12 cellular contexts compared by ENCODE assay signal in the genomic region with DNA sequence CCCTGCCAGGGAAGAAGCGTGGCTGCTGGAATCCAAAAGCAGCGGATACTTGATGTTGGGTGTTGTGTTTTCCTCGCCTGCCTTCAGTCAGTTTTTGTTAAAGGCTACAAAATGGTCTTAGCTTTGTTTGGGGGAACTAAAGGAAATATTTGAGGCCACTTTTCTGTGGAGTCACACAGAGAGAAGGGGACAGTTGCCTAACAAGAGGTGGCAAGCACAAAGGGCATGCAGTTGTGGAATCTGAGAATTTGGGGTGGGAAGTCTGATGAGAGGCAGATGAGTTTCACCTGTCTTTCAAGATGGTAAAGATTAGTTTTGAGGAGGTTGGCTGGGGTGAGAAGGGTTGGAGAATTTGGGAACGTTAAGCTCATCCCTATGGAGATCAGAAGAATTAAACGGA. TPM values are rescaled to one million over a fixed set of nuclear protein-coding genes. Genes with fewer than 3 reads are reported as not detected.
DNase-seq lines count a peak whose midpoint lies in the region; ATAC-seq and TF ChIP-seq lines count a peak whose summit lies in the region.
"Had no signal": no experiment of that assay in that cellular context is flagged by ENCODE, and none has a peak within 500 bp of the region (broad histone marks: within the 10 kb centered on the region; RNA-seq: fewer than 3 reads in every experiment).

No MANE protein-coding gene starts in this region.

- peak overlapping the region; percentile 46 for H3K4me2 ChIP-seq in PC-3 (ENCODE audit: low read length)
- H3K4me2 ChIP-seq in MM.1S (ENCODE audit: low read depth, low read length): no peak overlapping the region

- H3K36me3 ChIP-seq in cardiac muscle cell: no peaks in the 10 kb centered on the region
- no peaks in the 10 kb centered on the region for H3K36me3 ChIP-seq in heart right ventricle
- no peaks in the 10 kb centered on the region for H3K36me3 ChIP-seq in PC-3 (ENCODE audit: low read depth, low read length)
- no peaks in the 10 kb centered on the region for H3K36me3 ChIP-seq in kidney epithelial cell (ENCODE audit: control insufficient read depth, insufficient read depth, low read length)
- H3K36me3 ChIP-seq in MM.1S (replicated peaks; ENCODE audit: insufficient read depth, low read length): no peaks in the 10 kb centered on the region; the same call in 1 of the 2 replicates
- H3K36me3 ChIP-seq: tibial artery had no signal

- H3K27ac ChIP-seq in cardiac muscle cell (peak overlapping the region; percentile 22), heart right ventricle (no peak overlapping the region), PC-3 (ENCODE audit: low read length) (no peak overlapping the region), MM.1S (ENCODE audit: low read length) (no peak overlapping the region)
- H3K27ac ChIP-seq: tibial artery had no signal

- peaks cover 10% of the 10 kb centered on the region for H3K4me1 ChIP-seq in cardiac muscle cell (ENCODE audit: low read depth)
- H3K4me1 ChIP-seq in heart right ventricle: peaks cover 0 to 36% (median 26%) of the 10 kb centered on the region in 9 donors
- H3K4me1 ChIP-seq in PC-3 (ENCODE audit: insufficient read depth, low read length): peaks cover 36% of the 10 kb centered on the region
- H3K4me1 ChIP-seq in MM.1S (ENCODE audit: low read length): peaks cover 20% of the 10 kb centered on the region

- H3K9me2 ChIP-seq in PC-3 (replicated peaks; ENCODE audit: low read length) (no peaks in the 10 kb centered on the region), MM.1S (replicated peaks; ENCODE audit: insufficient read depth, low read length) (no peaks in the 10 kb centered on the region)

- H3K79me2 ChIP-seq in PC-3 (ENCODE audit: low read length) (peaks cover 73% of the 10 kb centered on the region), MM.1S (ENCODE audit: low read length) (peaks cover 74% of the 10 kb centered on the region)

- H3K9me3 ChIP-seq in cardiac muscle cell (ENCODE audit: low read depth) (no peaks in the 10 kb centered on the region), heart right ventricle (no peaks in the 10 kb centered on the region), PC-3 (ENCODE audit: low read length) (no peaks in the 10 kb centered on the region), MM.1S (replicated peaks; ENCODE audit: insufficient read depth, low read length) (no peaks in the 10 kb centered on the region)
- H3K9me3 ChIP-seq: tibial artery had no signal

- intact Hi-C loops in heart right ventricle (cut with DNase I): loop anchor here in 5 of 10 donors (5.0 to 10.0 kb wide), 4 partner anchors 51 to 147 kb away; no protein-coding TSS in a partner anchor
- intact Hi-C loops in PC-3 (cut with micrococcal nuclease): loop anchor here (5.0 kb wide), 1 partner anchor 147 kb away; no protein-coding TSS in a partner anchor

- no TSS peak for BruUV-seq in PC-3 (replicated peaks; lab: Mats Ljungman, UMichigan)

- CTCF ChIA-PET in PC-3 (lab: Charles Lee): interaction anchor here (0.6 kb wide), 1 partner anchor 90 kb away, joined by 3 read pairs; no protein-coding TSS in a partner anchor

- H4K20me1 ChIP-seq in PC-3 (ENCODE audit: low read length) (peaks cover 17% of the 10 kb centered on the region; the same call in 1 of the 2 replicates), MM.1S (ENCODE audit: insufficient read depth, low read length) (no peaks in the 10 kb centered on the region)

- ATAC-seq in heart right ventricle: no peak
- ATAC-seq in PC-3: no peak
- ATAC-seq in GM18498 (IDR thresholded peaks at IDR 0.05; ENCODE audit: unreplicated experiment): no peak

- no peaks in the 10 kb centered on the region for H3K27me3 ChIP-seq in cardiac muscle cell
- H3K27me3 ChIP-seq in heart right ventricle: no peaks in the 10 kb centered on the region
- H3K27me3 ChIP-seq in PC-3 (ENCODE audit: low read length): no peaks in the 10 kb centered on the region
- no peaks in the 10 kb centered on the region for H3K27me3 ChIP-seq in kidney epithelial cell (ENCODE audit: control insufficient read depth, insufficient read depth, low read length)
- no peaks in the 10 kb centered on the region for H3K27me3 ChIP-seq in MM.1S (replicated peaks; ENCODE audit: insufficient read depth, low read length)
- H3K27me3 ChIP-seq: tibial artery had no signal

- H3K4me3 ChIP-seq in cardiac muscle cell (no peak overlapping the region), heart right ventricle (no peak overlapping the region), PC-3 (ENCODE audit: low read length) (peak overlapping the region; percentile 7; the same call in 1 of the 2 replicates), kidney epithelial cell (ENCODE audit: low read depth, low read length) (peak overlapping the region; percentile 82), MM.1S (ENCODE audit: low read length) (no peak overlapping the region), foreskin fibroblast (ENCODE audit: low read depth in 1 of 2, low read length in 2 of 2) (no peak overlapping the region)
- H3K4me3 ChIP-seq: tibial artery had no signal

- no peak overlapping the region for H2AFZ ChIP-seq in PC-3 (ENCODE audit: low read length)
- H2AFZ ChIP-seq in MM.1S (ENCODE audit: low read length): no peak overlapping the region

- WGBS in heart right ventricle, 2 donors: 84 to 85% methylated on average over 5 of the region's 5 CpGs

- H3F3A ChIP-seq in PC-3 (ENCODE audit: low read length, unreplicated experiment): peaks cover 7% of the 10 kb centered on the region
- H3F3A ChIP-seq in MM.1S (ENCODE audit: insufficient read depth, low read length): peaks cover 7% of the 10 kb centered on the region

- POLR2A ChIA-PET in PC-3 (lab: Charles Lee; ENCODE audit: unreplicated experiment): interaction anchor here (0.6 to 0.9 kb wide), 2 partner anchors 34 to 183 kb away, joined by 3 to 8 read pairs; no protein-coding TSS in a partner anchor

- H3K9ac ChIP-seq in PC-3 (ENCODE audit: low read length) (no peak overlapping the region), MM.1S (ENCODE audit: low read length) (no peak overlapping the region)

- no peak for TF ChIP-seq CTCF in cardiac muscle cell (IDR thresholded peaks at IDR 0.05; ENCODE audit: low read depth, low read length)
- no peak for TF ChIP-seq CTCF in heart right ventricle (IDR thresholded peaks at IDR 0.05)
- no peak for TF ChIP-seq CTCF in PC-3 (conservative IDR thresholded peaks at IDR 0.05; ENCODE audit: low read depth, low read length)
- no peak for TF ChIP-seq CTCF in kidney epithelial cell (IDR thresholded peaks at IDR 0.05; ENCODE audit: insufficient read depth, low read length, poor library complexity, severe bottlenecking)
- TF ChIP-seq CTCF in MM.1S (IDR thresholded peaks at IDR 0.05; ENCODE audit: low read length): no peak
- no peak for TF ChIP-seq CTCF in foreskin fibroblast (IDR thresholded peaks at IDR 0.05; ENCODE audit: low read depth, low read length)

- DNase-seq in cardiac muscle cell (ENCODE audit: low read depth in 1 of 2, low spot score in 1 of 2) (no peak), heart right ventricle (no peak), PC-3 (no peak), kidney epithelial cell (ENCODE audit: low read depth) (no peak), MM.1S (no peak), retina (no peak), foreskin fibroblast (no peak)
- DNase-seq: hypothalamus, MV-4-11, NCI-H2081, tibial artery had no signal

RNA-seq across cellular contexts. Expression of gene MALT1, which starts 2.9 kb away (rescaled TPM):
- total RNA-seq in cardiac muscle cell: 38.9 and 51.8 TPM in 2 replicates
- 33.6 and 36.6 TPM in 2 replicates for polyA plus RNA-seq in cardiac muscle cell
- total RNA-seq in heart right ventricle: 10 to 100 TPM in 7 of 10 donors, 1 to 10 TPM in 3; 8.1 to 20.0 (median 10.6) TPM
- polyA plus RNA-seq in heart right ventricle: 10 to 100 TPM in 1 of 2 donors, 1 to 10 TPM in 1; 4.4 to 11.3 TPM
- 24.2 and 26.3 TPM in 2 replicates for total RNA-seq in PC-3 (2014; rRNA removed)
- 18.4 and 19.8 TPM in 2 replicates for total RNA-seq in kidney epithelial cell

RNA-seq across cellular contexts. Expression of gene ALPK2, which starts 45.3 kb away (rescaled TPM):
- total RNA-seq in cardiac muscle cell (225 and 367 TPM in 2 replicates), heart right ventricle (100 to 1,000 TPM; 166 to 271 (median 216) TPM), PC-3 (2014; rRNA removed) (0.04 TPM in 1 of 2 replicates, not detected in the other), kidney epithelial cell (12.2 and 13.5 TPM in 2 replicates)
- polyA plus RNA-seq in cardiac muscle cell (110 and 152 TPM in 2 replicates), heart right ventricle (10 to 100 TPM in 1 of 2 donors, 1 to 10 TPM in 1; 7.8 to 39.5 TPM)

Comparison
In these comparisons a context has a peak if more than half of its experiments do, and no peak if none do; other contexts are left out.
1. H3K4me3 ChIP-seq: peak in PC-3 (single experiment) and kidney epithelial cell (single experiment); none in cardiac muscle cell (single experiment), heart right ventricle (0 of 10), MM.1S (single experiment) and foreskin fibroblast (0 of 2).
2. RNA of gene ALPK2, which starts 45.3 kb away (total RNA-seq): 225 to 367 TPM in cardiac muscle cell, 166 to 271 TPM in heart right ventricle and 12.2 to 13.5 TPM in kidney epithelial cell; 0.04 TPM in PC-3; every median in the first group is over 10 times any median in the second.